In the genomic region with DNA sequence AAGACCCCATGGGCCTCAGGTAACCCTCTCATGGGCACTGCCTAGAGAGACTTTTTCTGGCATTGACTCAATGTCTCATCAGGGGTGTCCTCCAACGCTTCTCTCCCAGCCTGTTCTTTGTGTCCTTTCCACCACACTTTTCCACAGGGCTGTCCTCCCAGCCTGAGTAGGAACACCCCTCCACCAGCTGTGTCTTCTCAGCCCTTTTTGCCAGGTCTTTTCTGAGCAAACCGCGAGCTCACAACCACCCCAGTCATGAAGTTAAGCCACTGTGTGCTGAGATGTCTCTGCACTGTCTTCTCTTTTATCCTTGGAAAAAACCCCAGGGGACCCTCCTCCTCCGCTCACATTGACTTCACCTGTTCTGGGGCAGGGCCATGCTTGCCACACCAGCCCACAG, we compare ENCODE assay signal across 2 cellular contexts.
TF ChIP-seq lines count a peak whose summit lies in the region.

No MANE protein-coding gene starts in this region.

TF ChIP-seq in GM12878, 131 proteins besides CTCF, POLR2A, EP300 and RAD21:
- TF ChIP-seq HCFC1 (IDR thresholded peaks at IDR 0.05; ENCODE audit: low read length), result no peak
- TF ChIP-seq TCF12 (IDR thresholded peaks at IDR 0.05; ENCODE audit: low read depth, low read length), result 0 out of 2 replicates have a peak, but pooled peaks have one; percentile 5
TF ChIP-seq in GM12878: peak in this region for 1.

TF ChIP-seq in WTC11, 78 proteins besides CTCF, POLR2A, EP300 and RAD21:
- TF ChIP-seq CBFB (CRISPR knock-in tag; IDR thresholded peaks at IDR 0.05; ENCODE audit: low read depth), result no peak
- TF ChIP-seq NFE2L1 (CRISPR knock-in tag; IDR thresholded peaks at IDR 0.05), result no peak
- TF ChIP-seq OVOL2 (CRISPR knock-in tag; IDR thresholded peaks at IDR 0.05; ENCODE audit: borderline replicate concordance), result no peak
TF ChIP-seq in WTC11: peak in this region for 0.
